Comparison of ENCODE assay signal across 8 cellular contexts in the genomic region with DNA sequence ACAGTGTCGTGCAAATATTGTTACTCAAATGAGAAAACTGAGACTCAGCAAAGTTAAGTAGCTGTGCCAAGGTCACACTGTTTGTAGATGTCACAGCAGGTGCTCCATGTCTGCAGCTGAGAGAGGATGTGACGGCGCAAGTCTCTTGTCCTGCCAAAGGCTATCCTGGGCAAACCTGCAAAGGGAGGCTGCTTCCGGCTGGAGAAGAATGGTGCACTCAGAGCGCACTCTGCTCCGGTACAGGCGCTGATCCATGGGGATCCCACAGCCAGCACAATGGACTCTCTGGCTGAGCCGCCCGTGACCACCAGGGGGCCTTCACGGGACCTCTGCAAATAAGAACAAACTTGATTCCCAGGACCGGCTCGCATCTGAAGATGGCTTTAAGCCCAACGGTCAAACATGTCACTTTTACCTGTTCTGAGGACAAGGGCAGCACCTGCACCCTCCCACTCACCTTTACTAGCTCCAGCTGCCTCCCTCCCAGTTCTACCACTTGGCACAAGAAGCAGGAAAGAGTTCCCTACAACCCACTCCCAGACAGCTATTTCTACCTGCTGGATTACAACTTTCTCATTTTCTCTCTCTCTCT. TPM values are rescaled to one million over a fixed set of nuclear protein-coding genes. Genes with fewer than 3 reads are reported as not detected.
DNase-seq lines count a peak whose midpoint lies in the region; ATAC-seq and TF ChIP-seq lines count a peak whose summit lies in the region.

No MANE protein-coding gene starts in this region.

- H3K4me1 ChIP-seq in DOHH2 (ENCODE audit: control insufficient read depth, low read length) (no peaks in the 10 kb centered on the region), right atrium auricular region (peaks cover 0 to 18% of the 10 kb centered on the region in 2 donors)

- H3K9me2 ChIP-seq in DOHH2 (replicated peaks; ENCODE audit: control insufficient read depth, low read length) = no peaks in the 10 kb centered on the region

- no peaks in the 10 kb centered on the region for H4K20me1 ChIP-seq in DOHH2 (ENCODE audit: control insufficient read depth, insufficient read depth, low read depth, low read length)

- H3K4me3 ChIP-seq in DOHH2 (ENCODE audit: low read length) (no peak overlapping the region), right atrium auricular region (no peak overlapping the region)
- H3K4me3 ChIP-seq in Jurkat, Clone E6-1 (ENCODE audit: low read length) = no peak overlapping the region

- peaks cover 10% of the 10 kb centered on the region for H3K27me3 ChIP-seq in DOHH2 (ENCODE audit: control insufficient read depth, low read length)
- no peaks in the 10 kb centered on the region for H3K27me3 ChIP-seq in right atrium auricular region

- H3K27ac ChIP-seq in DOHH2 (ENCODE audit: low read depth, low read length) (no peak overlapping the region), right atrium auricular region (no peak overlapping the region)

- ATAC-seq in GM21825 (IDR thresholded peaks at IDR 0.05; ENCODE audit: unreplicated experiment) (no peak), GM18873 (IDR thresholded peaks at IDR 0.05; ENCODE audit: low FRiP score, unreplicated experiment) (no peak)

- no peaks in the 10 kb centered on the region for H3K79me2 ChIP-seq in DOHH2 (ENCODE audit: control insufficient read depth, low read length)

- no peak overlapping the region for H3K4me2 ChIP-seq in DOHH2 (ENCODE audit: low read length)

- TF ChIP-seq CTCF in DOHH2 (IDR thresholded peaks at IDR 0.05; ENCODE audit: low read depth, low read length, poor library complexity, severe bottlenecking) (peak; percentile 94), right atrium auricular region (IDR thresholded peaks at IDR 0.05) (peak; percentile 90 to 95)

- H3K9me3 ChIP-seq in DOHH2 (ENCODE audit: control insufficient read depth, insufficient read depth, low read length) (no peaks in the 10 kb centered on the region), right atrium auricular region (no peaks in the 10 kb centered on the region)

- H3K36me3 ChIP-seq in DOHH2 (ENCODE audit: control insufficient read depth, low read length) = no peaks in the 10 kb centered on the region
- no peaks in the 10 kb centered on the region for H3K36me3 ChIP-seq in right atrium auricular region

- DNase-seq in Jurkat, Clone E6-1 (ENCODE audit: low read depth, low spot score) = peak; percentile 22
- DNase-seq in RPMI7951 (ENCODE audit: low read depth) (peak; percentile 63), amniotic epithelial cell (ENCODE audit: low read depth) (peak; percentile 57), right atrium auricular region (ENCODE audit: low spot score) (peak; percentile 85), putamen (ENCODE audit: low spot score) (peak; percentile 47)

- H3F3A ChIP-seq in DOHH2 (ENCODE audit: control insufficient read depth, insufficient read depth) = no peaks in the 10 kb centered on the region

RNA-seq across cellular contexts. Expression of a gene that starts 21.9 kb away (rescaled TPM):
- polyA plus RNA-seq in Jurkat, Clone E6-1 (2012; ENCODE audit: insufficient read depth, insufficient read length) = not detected
- total RNA-seq in RPMI7951 (2014; rRNA removed; shearing (Covaris generic)) = not detected in 2 replicates
- not detected for total RNA-seq in right atrium auricular region

Comparison
In these comparisons a context has a peak if more than half of its experiments do, and no peak if none do; other contexts are left out.
1. DNase-seq: peak in every context shown above with its lines; median percentile 85 in right atrium auricular region; 63 in RPMI7951; 57 in amniotic epithelial cell; 47 in putamen; 22 in Jurkat, Clone E6-1.